ENCODE assay signal across 29 cellular contexts in genomic region chr4:3852309-3852708, GRCh38.
"Had no signal": no experiment of that assay in that cellular context is flagged by ENCODE, and none has a peak within 500 bp of the region (broad histone marks: within the 10 kb centered on the region; RNA-seq: fewer than 3 reads in every experiment).

No MANE protein-coding gene starts in this region.

- H3K27me3 ChIP-seq: right lobe of liver, uterus had no signal

- H3K4me3 ChIP-seq: esophagus squamous epithelium, heart right ventricle, left lung, mucosa of descending colon, right lobe of liver, suprapubic skin, transverse colon, upper lobe of right lung, uterus had no signal

- H3K36me3 Mint-ChIP-seq: mesothelial cell of epicardium; natural killer cell treated with Interleukin-12 subunit alpha and Interleukin-12 subunit beta and Interleukin-15 and Interleukin-18, amount 100 ng/mL, for 72 hours had no signal

- H3K9me3 Mint-ChIP-seq: dendritic cell treated with granulocyte-macrophage colony-stimulating factor and Interleukin-4, amounts not matched to agents 40 ng/mL and 50 ng/mL, for 4 days; natural killer cell treated with Interleukin-12 subunit alpha and Interleukin-12 subunit beta and Interleukin-15 and Interleukin-18, amount 100 ng/mL, for 72 hours; stimulated activated naive CD8-positive, alpha-beta T cell treated with anti-CD3 and anti-CD28 coated beads, Interleukin-15, Interleukin-2, amounts not matched to agents 100 ng/mL and 50 ng/mL, for 24 hours had no signal

- H3K9ac ChIP-seq: parathyroid adenoma had no signal

- DNase-seq: effector CD8-positive, alpha-beta T cell; erythroblast; esophagus squamous epithelium; foreskin melanocyte; glutamatergic neuron; heart right ventricle; hippocampal formation; left cardiac atrium; mesenchymal stem cell; naive B cell; right lobe of liver; small intestine; stimulated activated CD4-positive, alpha-beta T cell treated with anti-CD3 and anti-CD28 coated beads, Interleukin-15, amount 100 ng/mL, for 24 hours; stimulated activated CD4-positive, alpha-beta T cell treated with anti-CD3 and anti-CD28 coated beads, Interleukin-2, amount 100 ng/mL, for 48 hours; stimulated activated naive B cell treated with anti-CD40 and anti-IgM and Interleukin-4, amounts not matched to agents 10 μg/mL and 1 μg/mL and 100 μg/mL, for 72 hours; transverse colon; upper lobe of right lung; uterus had no signal

- H3K4me1 Mint-ChIP-seq: mesothelial cell of epicardium; stimulated activated naive B cell treated with anti-CD40 and anti-IgM and Interleukin-4, amounts not matched to agents 10 μg/mL and 1 μg/mL and 100 μg/mL, for 72 hours had no signal

- H3K4me1 ChIP-seq: esophagus squamous epithelium, heart right ventricle, left lung, parathyroid adenoma, right lobe of liver, suprapubic skin, transverse colon, upper lobe of right lung, uterus had no signal

- H3K4me3 Mint-ChIP-seq: dendritic cell treated with granulocyte-macrophage colony-stimulating factor and Interleukin-4, amounts not matched to agents 40 ng/mL and 50 ng/mL, for 4 days; mesothelial cell of epicardium; naive B cell; natural killer cell treated with Interleukin-12 subunit alpha and Interleukin-12 subunit beta and Interleukin-15 and Interleukin-18, amount 100 ng/mL, for 72 hours; neural crest cell; stimulated activated naive B cell treated with anti-CD40 and anti-IgM and Interleukin-4, amounts not matched to agents 10 μg/mL and 1 μg/mL and 100 μg/mL, for 72 hours; stimulated activated naive CD8-positive, alpha-beta T cell treated with anti-CD3 and anti-CD28 coated beads, Interleukin-15, Interleukin-2, amounts not matched to agents 100 ng/mL and 50 ng/mL, for 24 hours had no signal

- H3K9me3 ChIP-seq: mucosa of descending colon, neutrophil, right lobe of liver, transverse colon, upper lobe of right lung had no signal

- H3K27ac ChIP-seq: esophagus squamous epithelium, heart right ventricle, left lung, neutrophil, parathyroid adenoma, right lobe of liver, suprapubic skin, transverse colon, upper lobe of right lung, uterus had no signal

- H3K27ac Mint-ChIP-seq: dendritic cell treated with granulocyte-macrophage colony-stimulating factor and Interleukin-4, amounts not matched to agents 40 ng/mL and 50 ng/mL, for 4 days; mesothelial cell of epicardium; naive B cell; natural killer cell treated with Interleukin-12 subunit alpha and Interleukin-12 subunit beta and Interleukin-15 and Interleukin-18, amount 100 ng/mL, for 72 hours; progenitor cell of endocrine pancreas; stimulated activated naive B cell treated with anti-CD40 and anti-IgM and Interleukin-4, amounts not matched to agents 10 μg/mL and 1 μg/mL and 100 μg/mL, for 72 hours; stimulated activated naive CD8-positive, alpha-beta T cell treated with anti-CD3 and anti-CD28 coated beads, Interleukin-15, Interleukin-2, amounts not matched to agents 100 ng/mL and 50 ng/mL, for 24 hours had no signal

- H3K36me3 ChIP-seq: esophagus squamous epithelium, heart right ventricle, left lung, neutrophil, right lobe of liver, suprapubic skin, transverse colon, upper lobe of right lung, uterus had no signal

- ATAC-seq: heart right ventricle; left cardiac atrium; left lung; mucosa of descending colon; natural killer cell treated with Interleukin-12 subunit alpha and Interleukin-12 subunit beta and Interleukin-15 and Interleukin-18, amount 100 ng/mL, for 72 hours; right lobe of liver; stimulated activated naive B cell treated with anti-CD40 and anti-IgM and Interleukin-4, amounts not matched to agents 10 μg/mL and 1 μg/mL and 100 μg/mL, for 72 hours; upper lobe of right lung had no signal
